In genomic region chr14:45015133-45015532, GRCh38 we compare ENCODE assay signal across 30 cellular contexts.
"Had no signal": no experiment of that assay in that cellular context is flagged by ENCODE, and none has a peak within 500 bp of the region (broad histone marks: within the 10 kb centered on the region; RNA-seq: fewer than 3 reads in every experiment).

No MANE protein-coding gene starts in this region.

- DNase-seq: naive thymus-derived CD8-positive, alpha-beta T cell; nephron progenitor cell; nucleus accumbens; posterior cingulate gyrus; psoas muscle; right cardiac atrium; right lobe of liver; sigmoid colon; small intestine; stimulated activated CD4-positive, alpha-beta T cell treated with anti-CD3 and anti-CD28 coated beads, Interleukin-15, amount 100 ng/mL, for 24 hours; stimulated activated CD4-positive, alpha-beta T cell treated with anti-CD3 and anti-CD28 coated beads, Interleukin-2, amount 100 ng/mL, for 24 hours; stimulated activated CD4-positive, alpha-beta T cell treated with anti-CD3 and anti-CD28 coated beads, Interleukin-2, amount 100 ng/mL, for 48 hours; stimulated activated CD4-positive, alpha-beta T cell treated with anti-CD3 and anti-CD28 coated beads, Interleukin-4, amount 100 ng/mL, for 24 hours; stimulated activated naive CD4-positive, alpha-beta T cell; stimulated activated naive CD8-positive, alpha-beta T cell treated with anti-CD3 and anti-CD28 coated beads, Interleukin-15, amount 100 ng/mL, for 72 hours; stimulated activated naive CD8-positive, alpha-beta T cell treated with anti-CD3 and anti-CD28 coated beads, Interleukin-15, Interleukin-2, amounts not matched to agents 100 U/mL and 50 U/mL, for 24 hours; substantia nigra; testis; tibial artery; transverse colon; upper lobe of right lung; uterus had no signal

- H3K27me3 Mint-ChIP-seq: naive thymus-derived CD8-positive, alpha-beta T cell; natural killer cell treated with Interleukin-12 subunit alpha and Interleukin-12 subunit beta and Interleukin-15 and Interleukin-18, amount 100 ng/mL, for 72 hours; progenitor cell of endocrine pancreas; stimulated activated naive CD8-positive, alpha-beta T cell treated with anti-CD3 and anti-CD28 coated beads, Interleukin-15, amount 100 ng/mL, for 72 hours; type B pancreatic cell had no signal

- H2AFZ ChIP-seq: parathyroid adenoma had no signal

- H3K9me3 ChIP-seq: neutrophil, psoas muscle, right lobe of liver, sigmoid colon, suprapubic skin, testis, tibial artery, transverse colon, upper lobe of right lung, uterus had no signal

- FAIRE-seq: small intestine had no signal

- H3K4me1 ChIP-seq: parathyroid adenoma, psoas muscle, right lobe of liver, sigmoid colon, suprapubic skin, testis, tibial artery, transverse colon, upper lobe of right lung, uterus had no signal

- H3K4me1 Mint-ChIP-seq: naive thymus-derived CD8-positive, alpha-beta T cell; nephron progenitor cell; neural crest cell; stimulated activated effector memory CD8-positive, alpha-beta T cell treated with anti-CD3 and anti-CD28 coated beads, Interleukin-12 subunit alpha, Interleukin-12 subunit beta, amount 100 ng/mL, for 72 hours; stimulated activated naive CD8-positive, alpha-beta T cell treated with anti-CD3 and anti-CD28 coated beads, Interleukin-15, amount 100 ng/mL, for 72 hours had no signal

- ATAC-seq: naive thymus-derived CD8-positive, alpha-beta T cell; natural killer cell treated with Interleukin-12 subunit alpha and Interleukin-12 subunit beta and Interleukin-15 and Interleukin-18, amount 100 ng/mL, for 72 hours; psoas muscle; right cardiac atrium; right lobe of liver; stimulated activated effector memory CD8-positive, alpha-beta T cell treated with anti-CD3 and anti-CD28 coated beads, Interleukin-12 subunit alpha, Interleukin-12 subunit beta, amount 100 ng/mL, for 72 hours; stimulated activated naive CD8-positive, alpha-beta T cell treated with anti-CD3 and anti-CD28 coated beads, Interleukin-15, amount 100 ng/mL, for 72 hours; stimulated activated naive CD8-positive, alpha-beta T cell treated with anti-CD3 and anti-CD28 coated beads, Interleukin-15, Interleukin-2, amounts not matched to agents 100 U/mL and 50 U/mL, for 24 hours; upper lobe of right lung had no signal

- H3K4me3 Mint-ChIP-seq: naive thymus-derived CD8-positive, alpha-beta T cell; natural killer cell treated with Interleukin-12 subunit alpha and Interleukin-12 subunit beta and Interleukin-15 and Interleukin-18, amount 100 ng/mL, for 72 hours; nephron progenitor cell; neural crest cell; stimulated activated effector memory CD8-positive, alpha-beta T cell treated with anti-CD3 and anti-CD28 coated beads, Interleukin-12 subunit alpha, Interleukin-12 subunit beta, amount 100 ng/mL, for 72 hours; stimulated activated naive CD8-positive, alpha-beta T cell treated with anti-CD3 and anti-CD28 coated beads, Interleukin-15, amount 100 ng/mL, for 72 hours; type B pancreatic cell had no signal

- H3K79me2 ChIP-seq: parathyroid adenoma had no signal

- H3K36me3 ChIP-seq: neutrophil, uterus had no signal

- H3K27me3 ChIP-seq: neutrophil, right lobe of liver, sigmoid colon, suprapubic skin, testis, tibial artery, transverse colon, upper lobe of right lung, uterus had no signal

- H3K4me3 ChIP-seq: psoas muscle, right lobe of liver, sigmoid colon, suprapubic skin, testis, tibial artery, transverse colon, upper lobe of right lung, uterus had no signal

- H3K9me3 Mint-ChIP-seq: naive thymus-derived CD8-positive, alpha-beta T cell; natural killer cell treated with Interleukin-12 subunit alpha and Interleukin-12 subunit beta and Interleukin-15 and Interleukin-18, amount 100 ng/mL, for 72 hours; nephron progenitor cell; neural crest cell; stimulated activated effector memory CD8-positive, alpha-beta T cell treated with anti-CD3 and anti-CD28 coated beads, Interleukin-12 subunit alpha, Interleukin-12 subunit beta, amount 100 ng/mL, for 72 hours; stimulated activated naive CD8-positive, alpha-beta T cell treated with anti-CD3 and anti-CD28 coated beads, Interleukin-15, amount 100 ng/mL, for 72 hours; type B pancreatic cell had no signal

- H3K27ac ChIP-seq: neutrophil, parathyroid adenoma, psoas muscle, right lobe of liver, sigmoid colon, suprapubic skin, testis, tibial artery, transverse colon, upper lobe of right lung, uterus had no signal

- H3K27ac Mint-ChIP-seq: naive thymus-derived CD8-positive, alpha-beta T cell; natural killer cell treated with Interleukin-12 subunit alpha and Interleukin-12 subunit beta and Interleukin-15 and Interleukin-18, amount 100 ng/mL, for 72 hours; nephron progenitor cell; progenitor cell of endocrine pancreas; stimulated activated effector memory CD8-positive, alpha-beta T cell treated with anti-CD3 and anti-CD28 coated beads, Interleukin-12 subunit alpha, Interleukin-12 subunit beta, amount 100 ng/mL, for 72 hours; stimulated activated naive CD8-positive, alpha-beta T cell treated with anti-CD3 and anti-CD28 coated beads, Interleukin-15, amount 100 ng/mL, for 72 hours; type B pancreatic cell had no signal

- H3K9ac ChIP-seq: parathyroid adenoma had no signal
